In the genomic region with DNA sequence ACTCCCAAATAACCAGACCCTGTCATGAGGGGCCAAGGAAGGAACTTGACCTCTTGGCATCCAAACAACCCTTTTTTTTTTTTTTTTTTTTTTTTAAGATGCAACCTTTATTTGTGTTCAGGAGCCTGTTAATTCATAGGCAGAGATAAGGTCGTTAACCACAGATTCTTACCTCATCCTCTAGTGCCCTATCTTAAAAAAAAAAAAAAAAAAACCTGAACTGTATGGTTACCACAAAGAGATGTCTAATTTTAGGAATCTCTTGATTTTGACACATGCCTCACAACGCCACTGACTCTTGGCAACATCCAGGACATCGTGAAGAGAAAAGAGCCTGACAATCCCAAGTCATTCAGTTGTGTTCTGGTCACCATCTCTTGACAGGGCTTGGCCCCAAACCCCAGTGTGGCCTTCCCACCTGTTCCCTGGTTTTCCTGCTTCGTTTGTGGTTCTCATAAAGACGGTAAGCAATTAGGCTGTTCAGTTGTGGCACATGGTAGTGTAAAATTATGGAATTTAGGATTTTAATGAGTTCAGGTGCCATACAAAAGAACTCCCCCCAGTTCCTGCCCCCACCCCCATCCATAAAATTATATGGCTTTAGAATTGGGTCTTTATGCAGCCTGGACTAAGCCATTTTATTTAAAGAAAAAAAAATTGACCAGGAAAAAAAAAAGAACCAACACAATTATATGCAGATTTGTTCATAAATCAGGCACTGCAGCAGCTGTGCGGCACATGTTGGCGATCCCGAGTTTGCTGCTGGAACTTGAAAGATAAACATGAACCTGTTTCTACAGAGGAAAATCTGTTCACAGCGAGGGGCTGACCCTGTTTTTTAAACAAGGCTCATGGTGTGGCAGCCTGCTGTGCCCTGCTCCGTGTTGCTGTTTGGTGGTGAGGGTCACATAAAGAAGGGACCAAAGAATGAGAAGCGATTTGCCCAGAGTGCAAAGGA, we compare ENCODE assay signal across 19 cellular contexts.
"Had no signal": no experiment of that assay in that cellular context is flagged by ENCODE, and none has a peak within 500 bp of the region (broad histone marks: within the 10 kb centered on the region; RNA-seq: fewer than 3 reads in every experiment).

No MANE protein-coding gene starts in this region.

- H3K27me3 Mint-ChIP-seq: dendritic cell treated with granulocyte-macrophage colony-stimulating factor and Interleukin-4, amounts not matched to agents 40 ng/mL and 50 ng/mL, for 4 days had no signal

- DNase-seq: activated CD4-positive, alpha-beta T cell treated with anti-CD3 and anti-CD28 coated beads, Interleukin-2, amount 50 U/mL, for 48 hours; activated gamma-delta T cell; adrenal gland; cerebellar nuclear complex; effector CD8-positive, alpha-beta T cell; hypothalamus; islet precursor cell; left colon; lower lobe of right lung; stimulated activated CD4-positive, alpha-beta T cell treated with anti-CD3 and anti-CD28 coated beads, Interleukin-4, amount 100 ng/mL, for 24 hours; upper lobe of right lung had no signal

- H3K9me3 Mint-ChIP-seq: activated naive CD4-positive, alpha-beta T cell treated with anti-CD3 and anti-CD28 coated beads, Interleukin-2, amount 50 U/mL, for 72 hours; dendritic cell treated with granulocyte-macrophage colony-stimulating factor and Interleukin-4, amounts not matched to agents 40 ng/mL and 50 ng/mL, for 4 days; natural killer cell treated with Interleukin-12 subunit alpha and Interleukin-12 subunit beta and Interleukin-15 and Interleukin-18, amount 100 ng/mL, for 72 hours; stimulated activated effector memory CD8-positive, alpha-beta T cell treated with anti-CD3 and anti-CD28 coated beads, Interleukin-12 subunit alpha, Interleukin-12 subunit beta, amount 100 ng/mL, for 72 hours had no signal

- H3K27me3 ChIP-seq: adrenal gland, upper lobe of right lung had no signal

- H3K27ac ChIP-seq: adrenal gland, lower lobe of right lung, parathyroid adenoma, thoracic aorta, upper lobe of right lung had no signal

- H2AFZ ChIP-seq: parathyroid adenoma had no signal

- H3K4me1 Mint-ChIP-seq: stimulated activated effector memory CD8-positive, alpha-beta T cell treated with anti-CD3 and anti-CD28 coated beads, Interleukin-12 subunit alpha, Interleukin-12 subunit beta, amount 100 ng/mL, for 72 hours had no signal

- ATAC-seq: activated naive CD4-positive, alpha-beta T cell treated with anti-CD3 and anti-CD28 coated beads, Interleukin-2, amount 50 U/mL, for 72 hours; esophagus mucosa; left colon; lower lobe of right lung; natural killer cell treated with Interleukin-12 subunit alpha and Interleukin-12 subunit beta and Interleukin-15 and Interleukin-18, amount 100 ng/mL, for 72 hours; sciatic nerve; stimulated activated effector memory CD8-positive, alpha-beta T cell treated with anti-CD3 and anti-CD28 coated beads, Interleukin-12 subunit alpha, Interleukin-12 subunit beta, amount 100 ng/mL, for 72 hours; upper lobe of right lung had no signal

- H3K36me3 ChIP-seq: adrenal gland, lower lobe of right lung, thoracic aorta, upper lobe of right lung had no signal

- H3K27ac Mint-ChIP-seq: activated naive CD4-positive, alpha-beta T cell treated with anti-CD3 and anti-CD28 coated beads, Interleukin-2, amount 50 U/mL, for 72 hours; dendritic cell treated with granulocyte-macrophage colony-stimulating factor and Interleukin-4, amounts not matched to agents 40 ng/mL and 50 ng/mL, for 4 days; natural killer cell treated with Interleukin-12 subunit alpha and Interleukin-12 subunit beta and Interleukin-15 and Interleukin-18, amount 100 ng/mL, for 72 hours; stimulated activated effector memory CD8-positive, alpha-beta T cell treated with anti-CD3 and anti-CD28 coated beads, Interleukin-12 subunit alpha, Interleukin-12 subunit beta, amount 100 ng/mL, for 72 hours had no signal

- H3K36me3 Mint-ChIP-seq: activated naive CD4-positive, alpha-beta T cell treated with anti-CD3 and anti-CD28 coated beads, Interleukin-2, amount 50 U/mL, for 72 hours; natural killer cell treated with Interleukin-12 subunit alpha and Interleukin-12 subunit beta and Interleukin-15 and Interleukin-18, amount 100 ng/mL, for 72 hours; stimulated activated effector memory CD8-positive, alpha-beta T cell treated with anti-CD3 and anti-CD28 coated beads, Interleukin-12 subunit alpha, Interleukin-12 subunit beta, amount 100 ng/mL, for 72 hours had no signal

- H3K9me3 ChIP-seq: adrenal gland, lower lobe of right lung, thoracic aorta, upper lobe of right lung had no signal

- H3K4me1 ChIP-seq: adrenal gland, lower lobe of right lung, parathyroid adenoma, upper lobe of right lung had no signal

- H3K4me3 ChIP-seq: adrenal gland, lower lobe of right lung, thoracic aorta, upper lobe of right lung had no signal

- H3K9ac ChIP-seq: parathyroid adenoma had no signal

- H3K4me3 Mint-ChIP-seq: dendritic cell treated with granulocyte-macrophage colony-stimulating factor and Interleukin-4, amounts not matched to agents 40 ng/mL and 50 ng/mL, for 4 days; natural killer cell treated with Interleukin-12 subunit alpha and Interleukin-12 subunit beta and Interleukin-15 and Interleukin-18, amount 100 ng/mL, for 72 hours; stimulated activated effector memory CD8-positive, alpha-beta T cell treated with anti-CD3 and anti-CD28 coated beads, Interleukin-12 subunit alpha, Interleukin-12 subunit beta, amount 100 ng/mL, for 72 hours had no signal
